1 cellular context compared by ENCODE assay signal in genomic region chr3:187973977-187974856, GRCh38.
TF ChIP-seq lines count a peak whose summit lies in the region.

No MANE protein-coding gene starts in this region.

TF ChIP-seq in IMR-90, 13 proteins besides CTCF, POLR2A, EP300 and RAD21:
- TF ChIP-seq USF2 (IDR thresholded peaks at IDR 0.05; ENCODE audit: low read depth, low read length) (no peak), ELK1 (IDR thresholded peaks at IDR 0.05; ENCODE audit: borderline replicate concordance, low read depth, low read length) (no peak), FOS (IDR thresholded peaks at IDR 0.05; ENCODE audit: low read depth, low read length) (no peak), MAZ (IDR thresholded peaks at IDR 0.05; ENCODE audit: borderline replicate concordance, low read depth, low read length) (no peak), RCOR1 (IDR thresholded peaks at IDR 0.05; ENCODE audit: insufficient replicate concordance, low read length) (no peak), MAFK (IDR thresholded peaks at IDR 0.05; ENCODE audit: low read depth, low read length) (no peak), CHD1 (IDR thresholded peaks at IDR 0.05; ENCODE audit: low read depth, low read length) (no peak), BHLHE40 (IDR thresholded peaks at IDR 0.05; ENCODE audit: low read depth, low read length) (no peak), CEBPB (IDR thresholded peaks at IDR 0.05; ENCODE audit: low read depth, low read length) (no peak), SMC3 (IDR thresholded peaks at IDR 0.05; ENCODE audit: low read depth, low read length) (no peak), RFX5 (IDR thresholded peaks at IDR 0.05; ENCODE audit: low read depth, low read length) (no peak), MXI1 (IDR thresholded peaks at IDR 0.05; ENCODE audit: borderline replicate concordance, low read depth, low read length) (no peak), NFE2L2 (IDR thresholded peaks at IDR 0.05; ENCODE audit: low read depth, low read length) (no peak)
TF ChIP-seq in IMR-90: peak in this region for 0.
